19 cellular contexts compared by ENCODE assay signal in the genomic region with DNA sequence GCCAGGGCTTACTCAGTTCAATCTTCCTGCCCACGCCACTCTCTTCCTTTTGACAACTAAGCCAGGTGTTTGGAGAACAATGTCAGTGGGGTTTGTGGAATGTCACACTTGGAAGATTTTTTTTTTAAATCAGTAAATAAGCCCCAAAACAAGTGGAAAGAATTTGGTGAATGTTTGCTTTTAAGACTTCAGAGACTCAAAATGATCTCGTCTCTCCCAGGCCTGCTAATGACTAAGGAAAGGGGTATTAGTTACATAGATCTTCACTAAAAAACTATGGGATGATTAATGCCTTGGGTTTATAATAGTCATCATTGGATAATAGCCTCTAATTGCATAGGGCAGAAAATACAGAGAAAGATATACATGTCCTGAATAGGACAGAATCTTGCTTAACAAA.
DNase-seq lines count a peak whose midpoint lies in the region; ATAC-seq and TF ChIP-seq lines count a peak whose summit lies in the region.
"Had no signal": no experiment of that assay in that cellular context is flagged by ENCODE, and none has a peak within 500 bp of the region (broad histone marks: within the 10 kb centered on the region; RNA-seq: fewer than 3 reads in every experiment).

No MANE protein-coding gene starts in this region.

- no peaks in the 10 kb centered on the region for H3F3A ChIP-seq in PC-3 (ENCODE audit: low read length, unreplicated experiment)

- H2AFZ ChIP-seq in PC-3 (ENCODE audit: low read length): no peak overlapping the region

- H3K79me2 ChIP-seq in PC-3 (ENCODE audit: low read length): no peaks in the 10 kb centered on the region

- no peaks in the 10 kb centered on the region for H3K9me2 ChIP-seq in PC-3 (replicated peaks; ENCODE audit: low read length)

- POLR2A ChIA-PET in PC-3 (lab: Charles Lee; ENCODE audit: unreplicated experiment): no interaction called here

- no peaks in the 10 kb centered on the region for H3K9me3 ChIP-seq in PC-3 (ENCODE audit: low read length)
- H3K9me3 ChIP-seq: BE2C, SJSA1 had no signal

- H3K4me3 ChIP-seq in PC-3 (ENCODE audit: low read length) (no peak overlapping the region), fibroblast of mammary gland (ENCODE audit: control insufficient read depth, low read depth, low read length) (no peak overlapping the region)
- H3K4me3 ChIP-seq: SJSA1 had no signal

- CTCF ChIA-PET in PC-3 (lab: Charles Lee): no interaction called here

- H4K20me1 ChIP-seq in PC-3 (ENCODE audit: low read length): no peaks in the 10 kb centered on the region

- no peaks in the 10 kb centered on the region for H3K36me3 ChIP-seq in PC-3 (ENCODE audit: low read depth, low read length)
- H3K36me3 ChIP-seq: BE2C, SJSA1 had no signal

- TF ChIP-seq CTCF in PC-3 (conservative IDR thresholded peaks at IDR 0.05; ENCODE audit: low read depth, low read length): no peak
- no peak for TF ChIP-seq CTCF in fibroblast of mammary gland (conservative IDR thresholded peaks at IDR 0.05; ENCODE audit: control insufficient read depth, insufficient read depth, low read depth, low read length)

- H3K4me2 ChIP-seq in PC-3 (ENCODE audit: low read length): no peak overlapping the region

- H3K27ac ChIP-seq in PC-3 (ENCODE audit: low read length): no peak overlapping the region
- H3K27ac ChIP-seq: SJSA1 had no signal

- no peaks in the 10 kb centered on the region for H3K27me3 ChIP-seq in PC-3 (ENCODE audit: low read length)
- H3K27me3 ChIP-seq: BE2C, SJSA1 had no signal

- intact Hi-C loops in PC-3 (cut with micrococcal nuclease): no loop called here

- peaks cover 9% of the 10 kb centered on the region; the same call in 1 of the 2 replicates for H3K4me1 ChIP-seq in PC-3 (ENCODE audit: insufficient read depth, low read length)
- H3K4me1 ChIP-seq: BE2C, SJSA1 had no signal

- no peak overlapping the region for H3K9ac ChIP-seq in PC-3 (ENCODE audit: low read length)

- no TSS peak for BruUV-seq in PC-3 (replicated peaks; lab: Mats Ljungman, UMichigan)

- DNase-seq in ELR (ENCODE audit: low read depth) (peak; percentile 64), PC-3 (peak; percentile 32), fibroblast of mammary gland (ENCODE audit: low read depth) (peak; percentile 57), renal cortical epithelial cell (ENCODE audit: low read depth) (peak; percentile 23), HPDE6-E6E7 (ENCODE audit: extremely low spot score) (no peak), putamen (ENCODE audit: low spot score) (no peak)
- DNase-seq: ACHN; BE2C; CD4-positive, alpha-beta memory T cell; Kasumi-1; NCI-H1417 treated with DMSO at 0.1 percent for 48 hours; NCI-H2081; NCI-H2227 treated with DMSO at 0.1 percent for 48 hours; NCI-H524 treated with DMSO at 0.1 percent for 48 hours; RPMI8226; SW 1271 had no signal

- ATAC-seq in PC-3 (no peak), GM19467 (IDR thresholded peaks at IDR 0.05; ENCODE audit: unreplicated experiment) (no peak)
- ATAC-seq: HCT116 had no signal

Comparison
In these comparisons a context has a peak if more than half of its experiments do, and no peak if none do; other contexts are left out.
1. DNase-seq: peak in ELR (single experiment), PC-3 (single experiment), fibroblast of mammary gland (single experiment) and renal cortical epithelial cell (single experiment); none in HPDE6-E6E7 (single experiment) and putamen (single experiment).